In genomic region chr9:77917800-77918199, GRCh38 we compare ENCODE assay signal across 19 cellular contexts.
DNase-seq lines count a peak whose midpoint lies in the region; ATAC-seq, FAIRE-seq and TF ChIP-seq lines count a peak whose summit lies in the region.
"Had no signal": no experiment of that assay in that cellular context is flagged by ENCODE, and none has a peak within 500 bp of the region (broad histone marks: within the 10 kb centered on the region; RNA-seq: fewer than 3 reads in every experiment).

No MANE protein-coding gene starts in this region.

- TF ChIP-seq CTCF in VCaP (conservative IDR thresholded peaks at IDR 0.05), result no peak

- no peak overlapping the region for H3K4me3 ChIP-seq in CD4-positive, CD25-positive, alpha-beta regulatory T cell (ENCODE audit: low read depth, low read length)
- H3K4me3 ChIP-seq in naive thymus-derived CD4-positive, alpha-beta T cell (ENCODE audit: low read length), result no peak overlapping the region
- H3K4me3 ChIP-seq: BLaER1 had no signal

- H3K27me3 ChIP-seq in CD4-positive, CD25-positive, alpha-beta regulatory T cell (ENCODE audit: control insufficient read depth, insufficient read depth, low read length), result no peaks in the 10 kb centered on the region
- no peaks in the 10 kb centered on the region for H3K27me3 ChIP-seq in naive thymus-derived CD4-positive, alpha-beta T cell (ENCODE audit: control insufficient read depth in 2 of 2, insufficient read depth in 2 of 2, low read length in 2 of 2)

- no peak for DNase-seq in CD4-positive, CD25-positive, alpha-beta regulatory T cell
- no peak for DNase-seq in H54 (ENCODE audit: insufficient read length, low spot score)
- no peak for DNase-seq in naive thymus-derived CD4-positive, alpha-beta T cell
- no peak for DNase-seq in activated CD4-positive, alpha-beta T cell treated with anti-CD3 and anti-CD28 coated beads for 48 hours
- no peak for DNase-seq in epidermal melanocyte (ENCODE audit: insufficient read length, low spot score)
- DNase-seq: GF-D8, H7, NCI-H1092, NCI-H146, NCI-H2081, NCI-H774, PC-3 had no signal

- POLR2A ChIA-PET in naive thymus-derived CD4-positive, alpha-beta T cell (lab: Charles Lee), result no interaction called here

- TF ChIP-seq POLR2A in H54 (IDR thresholded peaks at IDR 0.05; ENCODE audit: low read depth, low read length), result no peak

- H3K4me3 Mint-ChIP-seq in CD4-positive, CD25-positive, alpha-beta regulatory T cell, result no peak overlapping the region
- H3K4me3 Mint-ChIP-seq in naive thymus-derived CD4-positive, alpha-beta T cell, result no peak overlapping the region

- peak overlapping the region in 2 of 3 donors; percentile 5 to 23 for H3K27ac Mint-ChIP-seq in CD4-positive, CD25-positive, alpha-beta regulatory T cell
- peak overlapping the region in 7 of 9 donors; percentile 20 to 73 (median 56) for H3K27ac Mint-ChIP-seq in naive thymus-derived CD4-positive, alpha-beta T cell

- H3K36me3 Mint-ChIP-seq in CD4-positive, CD25-positive, alpha-beta regulatory T cell, result peaks cover 39% of the 10 kb centered on the region
- peaks cover 11 to 49% (median 29%) of the 10 kb centered on the region in 5 donors for H3K36me3 Mint-ChIP-seq in naive thymus-derived CD4-positive, alpha-beta T cell

- intact Hi-C loops in naive thymus-derived CD4-positive, alpha-beta T cell (cut with micrococcal nuclease), result no loop called here

- no peak overlapping the region for H3K27ac ChIP-seq in CD4-positive, CD25-positive, alpha-beta regulatory T cell (ENCODE audit: insufficient read depth, low read length, poor library complexity, severe bottlenecking)
- H3K27ac ChIP-seq in VCaP, result peak overlapping the region; percentile 54
- no peak overlapping the region for H3K27ac ChIP-seq in naive thymus-derived CD4-positive, alpha-beta T cell (ENCODE audit: low read depth, low read length)
- H3K27ac ChIP-seq: BLaER1, HL-60, RWPE1 had no signal

- H3K9me3 ChIP-seq in CD4-positive, CD25-positive, alpha-beta regulatory T cell (ENCODE audit: control insufficient read depth in 2 of 2, low read length in 2 of 2), result no peaks in the 10 kb centered on the region
- H3K9me3 ChIP-seq in naive thymus-derived CD4-positive, alpha-beta T cell (ENCODE audit: control insufficient read depth in 2 of 3, low read length in 3 of 3), result no peaks in the 10 kb centered on the region

- FAIRE-seq in H54 (lab: Jason Lieb, UNC), result peak; percentile 71
- FAIRE-seq: HTR-8/SVneo had no signal

- peaks cover under 1% of the 10 kb centered on the region for H3K4me1 ChIP-seq in CD4-positive, CD25-positive, alpha-beta regulatory T cell (ENCODE audit: control insufficient read depth, insufficient read depth, low read length, poor library complexity, severe bottlenecking)
- H3K4me1 ChIP-seq in naive thymus-derived CD4-positive, alpha-beta T cell (ENCODE audit: control insufficient read depth in 2 of 2, insufficient read depth in 2 of 2, low read length in 2 of 2), result peaks cover 0 to 3% of the 10 kb centered on the region in 2 donors

- ATAC-seq in CD4-positive, CD25-positive, alpha-beta regulatory T cell (ENCODE audit: low read depth in 2 of 2), result no peak
- no peak for ATAC-seq in naive thymus-derived CD4-positive, alpha-beta T cell
- no peak for ATAC-seq in GM21723 (IDR thresholded peaks at IDR 0.05; ENCODE audit: unreplicated experiment)
- no peak for ATAC-seq in HG02763 (IDR thresholded peaks at IDR 0.05; ENCODE audit: unreplicated experiment)
- ATAC-seq: PC-3 had no signal

- peaks cover 20% of the 10 kb centered on the region for H3K36me3 ChIP-seq in CD4-positive, CD25-positive, alpha-beta regulatory T cell (ENCODE audit: control insufficient read depth, insufficient read depth, low read length)
- H3K36me3 ChIP-seq in naive thymus-derived CD4-positive, alpha-beta T cell (ENCODE audit: control insufficient read depth in 2 of 3, insufficient read depth in 3 of 3, low read length in 3 of 3), result peaks cover 0 to 6% (median 0%) of the 10 kb centered on the region in 3 experiments

- CTCF ChIA-PET in naive thymus-derived CD4-positive, alpha-beta T cell (lab: Charles Lee), result no interaction called here

- H3K27me3 Mint-ChIP-seq in CD4-positive, CD25-positive, alpha-beta regulatory T cell, result no peaks in the 10 kb centered on the region
- H3K27me3 Mint-ChIP-seq in naive thymus-derived CD4-positive, alpha-beta T cell, result no peaks in the 10 kb centered on the region

- H3K9me3 Mint-ChIP-seq in CD4-positive, CD25-positive, alpha-beta regulatory T cell, result peaks cover 0 to 2% (median 0%) of the 10 kb centered on the region in 7 donors
- peaks cover 0 to 2% (median 0%) of the 10 kb centered on the region in 11 donors for H3K9me3 Mint-ChIP-seq in naive thymus-derived CD4-positive, alpha-beta T cell

- peaks cover 17 to 41% (median 33%) of the 10 kb centered on the region in 4 donors for H3K4me1 Mint-ChIP-seq in CD4-positive, CD25-positive, alpha-beta regulatory T cell
- H3K4me1 Mint-ChIP-seq in naive thymus-derived CD4-positive, alpha-beta T cell, result peaks cover 13 to 45% (median 35%) of the 10 kb centered on the region in 7 donors
